ENCODE assay signal across 16 cellular contexts in genomic region chr11:134800826-134801225, GRCh38.
"Had no signal": no experiment of that assay in that cellular context is flagged by ENCODE, and none has a peak within 500 bp of the region (broad histone marks: within the 10 kb centered on the region; RNA-seq: fewer than 3 reads in every experiment).

No MANE protein-coding gene starts in this region.

- H3K4me3 ChIP-seq: left lung, sigmoid colon, spleen had no signal

- H3K4me1 Mint-ChIP-seq: activated B cell treated with CpG ODN at 0.5 μM for 24 hours had no signal

- H3K4me1 ChIP-seq: sigmoid colon had no signal

- H3K36me3 Mint-ChIP-seq: activated CD4-positive, alpha-beta memory T cell treated with anti-CD3 and anti-CD28 coated beads for 36 hours; activated naive CD8-positive, alpha-beta T cell; mesothelial cell of epicardium; T-cell had no signal

- H3K4me3 Mint-ChIP-seq: activated B cell treated with CpG ODN at 0.5 μM for 24 hours; activated CD4-positive, alpha-beta memory T cell treated with anti-CD3 and anti-CD28 coated beads for 36 hours; activated naive CD8-positive, alpha-beta T cell; activated T-helper 1 cell treated with anti-CD3 and anti-CD28 coated beads, Interleukin-12 subunit alpha, Interleukin-12 subunit beta, Interleukin-2, Interleukin-4 antibody, amounts not matched to agents 30 ng/mL and 10 ng/mL and 1 ng/mL, durations not matched to agents 14 hours and 24 hours and 36 hours; T-cell had no signal

- H3K36me3 ChIP-seq: left lung, sigmoid colon, spleen had no signal

- H3K27ac ChIP-seq: epithelial cell of prostate, left lung, sigmoid colon, spleen had no signal

- H3K9me3 ChIP-seq: left lung, sigmoid colon, spleen had no signal

- H3K27ac Mint-ChIP-seq: activated B cell treated with CpG ODN at 0.5 μM for 24 hours; activated CD4-positive, alpha-beta memory T cell treated with anti-CD3 and anti-CD28 coated beads for 36 hours; activated naive CD8-positive, alpha-beta T cell; activated T-helper 1 cell treated with anti-CD3 and anti-CD28 coated beads, Interleukin-12 subunit alpha, Interleukin-12 subunit beta, Interleukin-2, Interleukin-4 antibody, amounts not matched to agents 30 ng/mL and 10 ng/mL and 1 ng/mL, durations not matched to agents 14 hours and 24 hours and 36 hours; T-cell had no signal

- DNase-seq: activated B cell treated with CpG ODN at 0.5 μM for 24 hours; activated CD4-positive, alpha-beta memory T cell treated with anti-CD3 and anti-CD28 coated beads for 36 hours; activated CD4-positive, alpha-beta T cell treated with anti-CD3 and anti-CD28 coated beads for 4 hours; activated T-cell treated with anti-CD3 and anti-CD28 coated beads for 4 hours; dermis blood vessel endothelial cell; effector memory CD4-positive, alpha-beta T cell; kidney; left lung; sigmoid colon; spleen; stimulated activated naive CD4-positive, alpha-beta T cell; T-cell had no signal

- ATAC-seq: left lung, T-cell had no signal

- H3K9me3 Mint-ChIP-seq: activated B cell treated with CpG ODN at 0.5 μM for 24 hours; activated CD4-positive, alpha-beta memory T cell treated with anti-CD3 and anti-CD28 coated beads for 36 hours; activated T-helper 1 cell treated with anti-CD3 and anti-CD28 coated beads, Interleukin-12 subunit alpha, Interleukin-12 subunit beta, Interleukin-2, Interleukin-4 antibody, amounts not matched to agents 30 ng/mL and 10 ng/mL and 1 ng/mL, durations not matched to agents 14 hours and 24 hours and 36 hours; mesothelial cell of epicardium; T-cell had no signal
